ENCODE assay signal across 1 cellular context in the genomic region with DNA sequence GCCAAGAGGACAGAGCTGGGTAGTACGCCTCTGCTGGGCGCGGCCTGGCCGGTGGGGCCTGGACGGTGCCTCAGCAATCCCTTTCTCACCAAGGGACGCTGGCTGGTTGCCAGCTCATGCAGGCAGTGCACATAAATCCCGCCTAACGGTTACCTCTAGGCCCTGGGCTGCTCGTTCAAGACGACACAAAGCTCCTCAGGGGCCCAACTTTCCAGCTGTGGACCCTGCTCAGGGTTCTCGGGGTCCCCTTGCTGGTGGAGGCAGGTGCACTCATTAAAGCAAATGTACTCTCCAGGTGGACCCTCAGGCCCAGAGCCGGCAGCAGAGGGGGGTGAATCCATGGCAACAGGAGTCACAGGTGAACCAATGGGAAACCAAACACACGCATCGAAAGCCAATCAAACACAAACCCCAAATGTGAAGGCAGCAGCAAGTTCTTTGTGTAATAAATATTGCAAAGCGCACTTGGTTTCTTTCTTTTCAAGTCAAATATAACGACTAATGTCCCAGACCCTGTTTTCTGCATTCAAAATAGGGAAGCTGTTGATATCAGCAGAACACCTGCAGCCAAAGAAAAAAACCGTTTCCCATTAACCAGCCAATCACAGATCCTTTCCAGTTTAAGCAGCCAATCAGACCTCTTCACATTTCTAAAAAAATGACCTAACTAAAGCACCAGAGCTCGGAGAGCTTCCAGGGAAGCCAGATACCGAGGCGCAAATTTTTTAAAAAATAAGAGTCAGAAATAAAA.
A peak's percentile ranks its signal among the peaks of the same experiment; 100 is the strongest.
TF ChIP-seq lines count a peak whose summit lies in the region.

No MANE protein-coding gene starts in this region.

TF ChIP-seq in K562, 482 proteins besides CTCF, POLR2A, EP300 and RAD21 (continued from another document):
- TF ChIP-seq AFF4 (CRISPR knock-in tag; IDR thresholded peaks at IDR 0.05), result 0 out of 2 replicates have a peak, but pooled peaks have one; percentile 7
- TF ChIP-seq BCLAF1 (IDR thresholded peaks at IDR 0.05; ENCODE audit: borderline replicate concordance in 1 of 2, control insufficient read depth in 1 of 2, low read depth in 2 of 2, low read length in 1 of 2), result no peak
- peak; percentile 29 for TF ChIP-seq ASH1L (IDR thresholded peaks at IDR 0.05; ENCODE audit: borderline replicate concordance, low read depth, partially characterized antibody)
- peak in 1 of 2 experiments; percentile 54 for TF ChIP-seq E2F6 (IDR thresholded peaks at IDR 0.05; ENCODE audit: borderline replicate concordance in 1 of 2, extremely low read depth in 1 of 2, insufficient read depth in 1 of 2, insufficient read length in 1 of 2, low read depth in 1 of 2, low read length in 1 of 2, poor library complexity in 1 of 2, severe bottlenecking in 1 of 2)
- TF ChIP-seq MYBL2 (IDR thresholded peaks at IDR 0.05; ENCODE audit: low read depth), result peak; percentile 65; the same call in 1 of the 2 replicates
- no peak for TF ChIP-seq MYBL2 (CRISPR knock-in tag; IDR thresholded peaks at IDR 0.05; ENCODE audit: borderline replicate concordance)
- TF ChIP-seq MTA3 (IDR thresholded peaks at IDR 0.05; ENCODE audit: borderline replicate concordance), result no peak
- TF ChIP-seq FOSL1 (tag; conservative IDR thresholded peaks at IDR 0.05), result no peak
- TF ChIP-seq TGIF2 (CRISPR knock-in tag; IDR thresholded peaks at IDR 0.05), result no peak
TF ChIP-seq in K562: peak in this region for 14.
